ENCODE assay signal across 11 cellular contexts in genomic region chr21:31550070-31550469, GRCh38.
"Had no signal": no experiment of that assay in that cellular context is flagged by ENCODE, and none has a peak within 500 bp of the region (broad histone marks: within the 10 kb centered on the region; RNA-seq: fewer than 3 reads in every experiment).

No MANE protein-coding gene starts in this region.

- H3K9ac ChIP-seq: GM23248 had no signal

- H2AFZ ChIP-seq: GM23248, GM23338 had no signal

- H3K27ac ChIP-seq: GM23248 had no signal

- H3K4me3 ChIP-seq: GM23248, GM23338, HAP-1 had no signal

- H3K9me3 ChIP-seq: HAP-1 had no signal

- H3K36me3 ChIP-seq: HAP-1 had no signal

- DNase-seq: GM23248, GOT3, H7, H9, HCEC 1CT, HFFc6 had no signal

- H3K4me2 ChIP-seq: GM23338 had no signal

- H3K27ac Mint-ChIP-seq: GM23338, H9, HFFc6 had no signal

- FAIRE-seq: H1, H54 had no signal

- ATAC-seq: GM23338, HCT116 had no signal

- H3K4me3 Mint-ChIP-seq: GM23338, H9, HFFc6 had no signal

- H3K9me3 Mint-ChIP-seq: H9 had no signal
